Comparison of ENCODE assay signal across 27 cellular contexts in the genomic region with DNA sequence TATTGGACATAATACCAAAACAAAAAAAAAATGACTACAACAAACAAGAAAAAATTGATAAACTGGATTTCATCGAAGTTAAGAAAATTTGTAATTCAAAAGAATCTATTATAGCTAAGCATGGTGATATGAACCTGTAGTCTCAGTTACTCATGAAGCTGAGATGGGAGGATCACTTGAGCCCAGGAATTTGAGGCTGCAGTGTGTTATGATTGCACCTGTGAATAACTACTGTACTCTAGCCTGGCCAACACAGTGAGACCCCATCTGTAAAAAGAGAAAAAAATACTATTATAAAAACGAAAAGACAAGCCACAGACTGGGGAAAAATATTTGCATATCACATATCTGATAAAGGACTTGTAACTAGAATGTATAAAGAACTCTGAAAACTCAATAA.
"Had no signal": no experiment of that assay in that cellular context is flagged by ENCODE, and none has a peak within 500 bp of the region (broad histone marks: within the 10 kb centered on the region; RNA-seq: fewer than 3 reads in every experiment).

No MANE protein-coding gene starts in this region.

- DNase-seq: stimulated activated CD4-positive, alpha-beta T cell treated with anti-CD3 and anti-CD28 coated beads, Interleukin-2, amount 100 ng/mL, for 48 hours; stimulated activated CD4-positive, alpha-beta T cell treated with anti-CD3 and anti-CD28 coated beads, Interleukin-4, amount 100 ng/mL, for 1 hour; stimulated activated CD4-positive, alpha-beta T cell treated with anti-CD3 and anti-CD28 coated beads, Interleukin-4, amount 100 ng/mL, for 24 hours; stimulated activated CD4-positive, alpha-beta T cell treated with anti-CD3 and anti-CD28 coated beads, Interleukin-4, amount 100 ng/mL, for 4 hours; stimulated activated CD8-positive, alpha-beta memory T cell treated with anti-CD3 and anti-CD28 coated beads, Interleukin-4, amount 100 ng/mL, for 48 hours; stimulated activated naive B cell treated with anti-CD40 and anti-IgM and Interleukin-4, amounts not matched to agents 10 μg/mL and 1 μg/mL and 100 μg/mL, for 72 hours; stimulated activated naive CD4-positive, alpha-beta T cell; stimulated activated naive CD4-positive, alpha-beta T cell treated with Interleukin-2 at 50 U/mL for 16 hours; stimulated activated naive CD8-positive, alpha-beta T cell treated with anti-CD3 and anti-CD28 coated beads, Interleukin-15, amount 100 ng/mL, for 72 hours; stimulated activated naive CD8-positive, alpha-beta T cell treated with anti-CD3 and anti-CD28 coated beads, Interleukin-15, Interleukin-2, amounts not matched to agents 100 U/mL and 50 U/mL, for 24 hours; stomach; substantia nigra; testis; thyroid gland; tibial artery; transverse colon; trophoblast cell; upper lobe of left lung; upper lobe of right lung; uterus had no signal

- H3K36me3 ChIP-seq: stomach, suprapubic skin, thoracic aorta, thyroid gland, tibial artery, tibial nerve, transverse colon, upper lobe of left lung, upper lobe of right lung, uterus, vagina had no signal

- H3K9me3 ChIP-seq: suprapubic skin, testis, thoracic aorta, thyroid gland, tibial artery, tibial nerve, transverse colon, upper lobe of left lung, upper lobe of right lung, uterus, vagina had no signal

- H3K27me3 ChIP-seq: stomach, suprapubic skin, testis, thyroid gland, tibial artery, tibial nerve, upper lobe of left lung, upper lobe of right lung, uterus, vagina had no signal

- H3K4me3 ChIP-seq: stomach, suprapubic skin, testis, thoracic aorta, thyroid gland, tibial artery, tibial nerve, transverse colon, upper lobe of left lung, upper lobe of right lung, uterus, vagina had no signal

- H3K27ac ChIP-seq: stomach, suprapubic skin, testis, thoracic aorta, thyroid gland, tibial artery, tibial nerve, transverse colon, upper lobe of left lung, upper lobe of right lung, uterus, vagina had no signal

- ATAC-seq: stimulated activated effector memory CD8-positive, alpha-beta T cell treated with anti-CD3 and anti-CD28 coated beads, Interleukin-12 subunit alpha, Interleukin-12 subunit beta, amount 100 ng/mL, for 72 hours; stimulated activated memory B cell treated with anti-CD40 and anti-IgM and Interleukin-4, amounts not matched to agents 10 μg/mL and 1 μg/mL and 100 μg/mL, for 72 hours; stimulated activated naive B cell treated with anti-CD40 and anti-IgM and Interleukin-4, amounts not matched to agents 10 μg/mL and 1 μg/mL and 100 μg/mL, for 72 hours; stimulated activated naive CD8-positive, alpha-beta T cell treated with anti-CD3 and anti-CD28 coated beads, Interleukin-15, amount 100 ng/mL, for 72 hours; stimulated activated naive CD8-positive, alpha-beta T cell treated with anti-CD3 and anti-CD28 coated beads, Interleukin-15, Interleukin-2, amounts not matched to agents 100 U/mL and 50 U/mL, for 24 hours; upper lobe of right lung had no signal

- FAIRE-seq: urothelium cell line had no signal

- H3K4me1 ChIP-seq: stomach, suprapubic skin, testis, thyroid gland, tibial artery, tibial nerve, transverse colon, upper lobe of left lung, upper lobe of right lung, uterus, vagina had no signal
